In the genomic region with DNA sequence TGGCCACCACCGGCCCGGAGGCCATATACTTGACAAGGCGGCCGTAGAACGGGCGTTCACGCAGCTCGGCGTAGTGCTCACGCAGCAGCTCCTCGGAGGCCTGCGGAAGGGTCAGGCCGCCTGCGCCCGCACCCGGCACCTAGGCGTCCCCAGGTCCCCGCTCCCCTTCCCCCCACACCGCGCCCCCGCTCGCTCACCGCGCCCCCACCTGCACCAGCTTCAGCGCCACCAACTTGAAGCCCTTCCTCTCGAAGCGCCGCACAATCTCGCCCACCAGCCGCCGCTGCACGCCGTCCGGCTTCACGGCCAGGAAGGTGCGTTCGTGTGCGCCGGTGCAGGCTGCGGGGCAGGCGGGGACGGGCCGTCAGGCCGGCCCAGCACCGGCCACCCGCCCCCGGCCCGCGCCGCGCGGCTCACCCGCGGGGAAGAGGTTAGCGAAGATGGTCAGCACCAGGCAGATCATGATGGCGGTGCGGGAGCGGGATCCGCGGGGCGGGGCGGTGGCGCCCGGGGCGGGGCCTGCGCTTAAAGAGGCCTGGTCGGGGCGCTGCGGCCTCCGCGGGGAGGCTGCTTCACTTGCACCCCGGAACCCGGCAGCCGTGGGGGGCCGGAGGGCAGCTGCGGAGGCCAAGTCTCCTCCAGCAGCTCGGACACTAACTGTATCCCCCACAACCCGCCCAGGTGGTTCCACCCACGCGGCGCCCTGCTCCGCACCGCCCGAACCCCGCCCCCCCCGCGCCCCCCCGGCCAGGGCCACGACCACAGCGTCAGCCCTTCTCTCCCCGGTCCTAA, we compare ENCODE assay signal across 8 cellular contexts. TPM values are rescaled to one million over a fixed set of nuclear protein-coding genes. Genes with fewer than 3 reads are reported as not detected.
A peak's percentile ranks its signal among the peaks of the same experiment; 100 is the strongest.
DNase-seq lines count a peak whose midpoint lies in the region; ATAC-seq lines count a peak whose summit lies in the region.

A gene (minus strand): TSS at position 472 of the 792 bp plus-strand sequence. CDS start 9 bp downstream, at position 463.

- DNase-seq in NCI-H748 (lab: John Stamatoyannopoulos, UW; ENCODE audit: unreplicated experiment) = peak; percentile 40
- no peak for DNase-seq in NCI-H748 treated with DMSO at 0.1 percent for 48 hours (lab: John Stamatoyannopoulos, UW)
- peak; percentile 47 for DNase-seq in NCI-H2196 treated with DMSO at 0.1 percent for 48 hours (lab: John Stamatoyannopoulos, UW; ENCODE audit: unreplicated experiment)
- DNase-seq in effector memory CD8-positive, alpha-beta T cell = peak; percentile 66 to 73 (median 72)
- peak; percentile 74 to 84 for DNase-seq in memory B cell (ENCODE audit: low spot score in 2 of 2)
- peak; percentile 57 to 81 (median 64) for DNase-seq in stimulated activated CD4-positive, alpha-beta T cell treated with anti-CD3 and anti-CD28 coated beads, TNF-alpha, amount 100 ng/mL, for 48 hours (ENCODE audit: low read depth in 3 of 3)
- DNase-seq in NCI-H1436 treated with DMSO at 0.1 percent for 48 hours (lab: John Stamatoyannopoulos, UW) = no peak

- peaks cover 55% of the 10 kb centered on the region for H3K36me3 Mint-ChIP-seq in effector memory CD8-positive, alpha-beta T cell (ENCODE audit: insufficient read depth)
- peaks cover 8% of the 10 kb centered on the region for H3K36me3 Mint-ChIP-seq in memory B cell

- CTCF ChIA-PET in activated CD8-positive, alpha-beta memory T cell treated with anti-CD3 and anti-CD28 coated beads for 36 hours (lab: Charles Lee) = interaction anchor here (0.7 to 3.5 kb wide), 2 partner anchors 12 to 66 kb away, joined by 4 to 19 read pairs; a partner anchor contains a TSS

- H3K27ac Mint-ChIP-seq in effector memory CD8-positive, alpha-beta T cell = peak within 1 kb of the TSS; percentile 90 to 94
- peak within 1 kb of the TSS; percentile 83 for H3K27ac Mint-ChIP-seq in memory B cell

- POLR2A ChIA-PET in activated CD8-positive, alpha-beta memory T cell treated with anti-CD3 and anti-CD28 coated beads for 36 hours (lab: Charles Lee) = interaction anchor here (0.8 to 5.2 kb wide), 4 partner anchors 11 to 65 kb away, joined by 3 to 42 read pairs (median 6); a partner anchor contains a TSS

- peak; percentile 57 for ATAC-seq in effector memory CD8-positive, alpha-beta T cell (replicated peaks)
- ATAC-seq in memory B cell (ENCODE audit: low read depth) = peak; percentile 51

- no peaks in the 10 kb centered on the region for H3K27me3 Mint-ChIP-seq in effector memory CD8-positive, alpha-beta T cell
- H3K27me3 Mint-ChIP-seq in memory B cell = no peaks in the 10 kb centered on the region

- H3K4me3 Mint-ChIP-seq in effector memory CD8-positive, alpha-beta T cell = peak within 1 kb of the TSS; percentile 95 to 97
- peak within 1 kb of the TSS; percentile 90 for H3K4me3 Mint-ChIP-seq in memory B cell

- peaks cover 16% of the 10 kb centered on the region in 2 donors for H3K4me1 Mint-ChIP-seq in effector memory CD8-positive, alpha-beta T cell (ENCODE audit: low read depth in 2 of 2)
- H3K4me1 Mint-ChIP-seq in memory B cell = peaks cover 7% of the 10 kb centered on the region

- H3K9me3 Mint-ChIP-seq in effector memory CD8-positive, alpha-beta T cell = no peaks in the 10 kb centered on the region
- no peaks in the 10 kb centered on the region for H3K9me3 Mint-ChIP-seq in memory B cell

RNA-seq across cellular contexts. Expression of the gene that starts here (rescaled TPM):
- 10 to 100 TPM; 27.0 to 30.0 TPM for total RNA-seq in activated CD8-positive, alpha-beta memory T cell treated with anti-CD3 and anti-CD28 coated beads for 36 hours

Comparison
In these comparisons a context has a peak if more than half of its experiments do, and no peak if none do; other contexts are left out.
1. DNase-seq: peak in NCI-H748 (single experiment), NCI-H2196 treated with DMSO at 0.1 percent for 48 hours (single experiment), effector memory CD8-positive, alpha-beta T cell (3 of 3), memory B cell (2 of 2) and stimulated activated CD4-positive, alpha-beta T cell treated with anti-CD3 and anti-CD28 coated beads, TNF-alpha, amount 100 ng/mL, for 48 hours (3 of 3); none in NCI-H748 treated with DMSO at 0.1 percent for 48 hours (single experiment) and NCI-H1436 treated with DMSO at 0.1 percent for 48 hours (single experiment).